In genomic region chr1:192577145-192578140, GRCh38 we compare ENCODE assay signal across 15 cellular contexts. TPM values are rescaled to one million over a fixed set of nuclear protein-coding genes. Genes with fewer than 3 reads are reported as not detected.
DNase-seq lines count a peak whose midpoint lies in the region; ATAC-seq, FAIRE-seq and TF ChIP-seq lines count a peak whose summit lies in the region.
"Had no signal": no experiment of that assay in that cellular context is flagged by ENCODE, and none has a peak within 500 bp of the region (broad histone marks: within the 10 kb centered on the region; RNA-seq: fewer than 3 reads in every experiment).

No MANE protein-coding gene starts in this region.

- H3K4me2 ChIP-seq in GM12878 (ENCODE audit: control insufficient read depth, insufficient read depth) = peak overlapping the region; percentile 59
- H3K4me2 ChIP-seq: GM23338 had no signal

- TF ChIP-seq EP300 in GM12878 (IDR thresholded peaks at IDR 0.05; ENCODE audit: borderline replicate concordance in 1 of 2, control insufficient read depth in 1 of 2, low read depth in 2 of 2, low read length in 2 of 2) = no peak

- H3K9ac ChIP-seq in GM12878 (ENCODE audit: control insufficient read depth, insufficient read depth, low read length) (peak overlapping the region; percentile 25), rectal smooth muscle tissue (ENCODE audit: low read length) (no peak overlapping the region)

- POLR2A ChIA-PET in CD4-positive, alpha-beta memory T cell (lab: Charles Lee; ENCODE audit: partially characterized antibody) = interaction anchor here (0.8 to 3.6 kb wide), 10 partner anchors 37 to 1095 kb away, joined by 3 to 13 read pairs (median 4); partner anchors contain the start of gene UCHL5
- POLR2A ChIA-PET in GM12878 (lab: Charles Lee) = interaction anchor here (0.6 to 5.7 kb wide), 13 partner anchors 15 to 70 kb away, joined by 3 to 34 read pairs (median 3); no protein-coding TSS in a partner anchor

- H3K4me1 ChIP-seq in CD4-positive, alpha-beta memory T cell (ENCODE audit: insufficient read depth, low read length) = peaks cover 75% of the 10 kb centered on the region
- H3K4me1 ChIP-seq in GM12878 (ENCODE audit: control insufficient read depth, insufficient read depth, low read length) = peaks cover 3% of the 10 kb centered on the region; the same call in 1 of the 2 replicates
- peaks cover 8% of the 10 kb centered on the region for H3K4me1 ChIP-seq in rectal smooth muscle tissue (ENCODE audit: control insufficient read depth, insufficient read depth, low read length)

- 95% methylated on average over 2 of the region's 2 CpGs for WGBS in GM12878 (ENCODE audit: insufficient coverage, insufficient replicate concordance, low lambda C conversion rate, missing lambda C conversion rate)

- no TSS peak for BruUV-seq in GM12878 (replicated peaks; lab: Mats Ljungman, UMichigan)

- H3K27ac ChIP-seq in CD4-positive, alpha-beta memory T cell (ENCODE audit: low read depth, low read length) = peak overlapping the region; percentile 56
- H3K27ac ChIP-seq in GM12878 (ENCODE audit: control insufficient read depth, insufficient read depth) = peak overlapping the region; percentile 59; the same call in 1 of the 2 replicates
- H3K27ac ChIP-seq in rectal smooth muscle tissue (ENCODE audit: low read depth, low read length) = peak overlapping the region; percentile 89

- CTCF ChIA-PET in CD4-positive, alpha-beta memory T cell (lab: Charles Lee; ENCODE audit: partially characterized antibody) = interaction anchor here (1.1 to 13.5 kb wide), 7 partner anchors 10 to 102 kb away, joined by 3 to 221 read pairs (median 8); no protein-coding TSS in a partner anchor
- CTCF ChIA-PET in GM12878 (lab: Yijun Ruan, JAX) = interaction anchor here (0.7 to 4.5 kb wide), 10 partner anchors 19 to 442 kb away, joined by 3 to 35 read pairs (median 7); no protein-coding TSS in a partner anchor

- SMC1A ChIA-PET in GM12878 (lab: Charles Lee; ENCODE audit: uncharacterized antibody, unreplicated experiment) = interaction anchor here (0.7 to 13.5 kb wide), 20 partner anchors 9 to 100 kb away, joined by 3 to 175 read pairs (median 8); no protein-coding TSS in a partner anchor

- peaks cover 0 to 11% of the 10 kb centered on the region in 2 donors for H3K36me3 Mint-ChIP-seq in CD4-positive, alpha-beta memory T cell
- H3K36me3 Mint-ChIP-seq: WTC11 had no signal

- H3K4me3 ChIP-seq in CD4-positive, alpha-beta memory T cell (ENCODE audit: low read length in 2 of 2) = peak overlapping the region in 1 of 2 donors; percentile 55
- H3K4me3 ChIP-seq in GM12878 = peak overlapping the region; percentile 63
- peak overlapping the region; percentile 55 for H3K4me3 ChIP-seq in rectal smooth muscle tissue (ENCODE audit: low read length)
- H3K4me3 ChIP-seq: GM23338 had no signal

- H3K79me2 ChIP-seq in GM12878 (ENCODE audit: control insufficient read depth, insufficient read depth, low read length) = peaks cover 40% of the 10 kb centered on the region

- H4K20me1 ChIP-seq in GM12878 (ENCODE audit: control insufficient read depth, insufficient read depth) = no peaks in the 10 kb centered on the region

- DNase-seq in CD4-positive, alpha-beta memory T cell = no peak
- DNase-seq in GM12878 (ENCODE audit: low read depth, low spot score) (no peak), islet precursor cell (no peak)
- DNase-seq: foreskin melanocyte; NCI-H524; SHP77; stimulated activated CD4-positive, alpha-beta T cell treated with anti-CD3 and anti-CD28 coated beads, Interleukin-15, amount 100 ng/mL, for 24 hours had no signal

- no peaks in the 10 kb centered on the region for H3K9me3 ChIP-seq in CD4-positive, alpha-beta memory T cell (ENCODE audit: control insufficient read depth in 1 of 2, low read length in 2 of 2)
- no peaks in the 10 kb centered on the region for H3K9me3 ChIP-seq in GM12878 (replicated peaks; ENCODE audit: control insufficient read depth, insufficient read depth, low read length)

- peaks cover 47 to 66% (median 59%) of the 10 kb centered on the region in 4 donors for H3K4me1 Mint-ChIP-seq in CD4-positive, alpha-beta memory T cell

- TF ChIP-seq RAD21 in GM12878 (IDR thresholded peaks at IDR 0.05; ENCODE audit: insufficient read depth, low read depth, low read length) = no peak

- peak overlapping the region; percentile 52 to 93 (median 71) for H3K4me3 Mint-ChIP-seq in CD4-positive, alpha-beta memory T cell
- H3K4me3 Mint-ChIP-seq: GM23338, WTC11 had no signal

- peak overlapping the region; percentile 60 to 100 (median 93) for H3K27ac Mint-ChIP-seq in CD4-positive, alpha-beta memory T cell
- H3K27ac Mint-ChIP-seq: GM23338, WTC11 had no signal

- no peak for TF ChIP-seq CTCF in GM12878 (IDR thresholded peaks at IDR 0.05 in 2 of 3, conservative IDR thresholded peaks at IDR 0.05 in 1 of 3; ENCODE audit: control insufficient read depth in 2 of 3, extremely low read depth in 1 of 3, insufficient read depth in 1 of 3, low read depth in 3 of 3, low read length in 3 of 3)

- intact Hi-C loops in CD4-positive, alpha-beta memory T cell (cut with micrococcal nuclease) = no loop called here
- intact Hi-C loops in GM12878 (cut with micrococcal nuclease; ENCODE audit: unreplicated experiment) = loop anchor here (5.0 kb wide), 1 partner anchor 545 kb away; the partner anchor contains the start of gene CDC73

- H3K9me3 Mint-ChIP-seq in CD4-positive, alpha-beta memory T cell = no peaks in the 10 kb centered on the region
- H3K9me3 Mint-ChIP-seq: GM23338, WTC11 had no signal

- H2AFZ ChIP-seq in GM12878 (ENCODE audit: control insufficient read depth, low read depth, low read length) = no peak overlapping the region
- H2AFZ ChIP-seq: GM23338 had no signal

- RAD21 ChIA-PET in GM12878 (lab: Charles Lee; ENCODE audit: unreplicated experiment) = interaction anchor here (1.3 to 9.3 kb wide), 14 partner anchors 11 to 71 kb away, joined by 3 to 65 read pairs (median 12); no protein-coding TSS in a partner anchor

- H3K36me3 ChIP-seq in CD4-positive, alpha-beta memory T cell (ENCODE audit: insufficient read depth, low read length) = no peaks in the 10 kb centered on the region
- H3K36me3 ChIP-seq in GM12878 (ENCODE audit: control insufficient read depth in 2 of 2, insufficient read depth in 2 of 2, low read length in 1 of 2) (no peaks in the 10 kb centered on the region), rectal smooth muscle tissue (ENCODE audit: control insufficient read depth, insufficient read depth, low read length) (peaks cover 2% of the 10 kb centered on the region)

- H3K27me3 ChIP-seq in CD4-positive, alpha-beta memory T cell (ENCODE audit: insufficient read depth, low read length) = no peaks in the 10 kb centered on the region
- no peaks in the 10 kb centered on the region for H3K27me3 ChIP-seq in GM12878 (replicated peaks in 1 of 2; ENCODE audit: control insufficient read depth in 2 of 2, insufficient read depth in 2 of 2, low read length in 1 of 2)
- H3K27me3 ChIP-seq in rectal smooth muscle tissue (ENCODE audit: control insufficient read depth, insufficient read depth, low read length) = no peaks in the 10 kb centered on the region

- peak; percentile 0 for ATAC-seq in GM12878
- no peak for ATAC-seq in HG03521 (IDR thresholded peaks at IDR 0.05; ENCODE audit: unreplicated experiment)
- no peak for ATAC-seq in HG03097 (IDR thresholded peaks at IDR 0.05; ENCODE audit: low FRiP score, unreplicated experiment)
- ATAC-seq in HG03196 (IDR thresholded peaks at IDR 0.05; ENCODE audit: unreplicated experiment) = no peak
- ATAC-seq: WTC11 had no signal

- TF ChIP-seq POLR2A in GM18951 (IDR thresholded peaks at IDR 0.05; ENCODE audit: extremely low read depth, insufficient read depth, insufficient read length) (peak; percentile 46), GM12878 (IDR thresholded peaks at IDR 0.05; ENCODE audit: low read depth, low read length) (no peak)

- no peak for FAIRE-seq in GM12878 (lab: Jason Lieb, UNC)

- H3K27me3 Mint-ChIP-seq in CD4-positive, alpha-beta memory T cell = peaks cover 0 to 3% of the 10 kb centered on the region in 2 donors

- in situ Hi-C loops in GM18951 (cut with MboI; ENCODE audit: low sequenced_read_pairs, unreplicated experiment) = no loop called here
- in situ Hi-C loops in GM12878 (cut with MboI) = no loop called here

RNA-seq across cellular contexts. Expression of gene RGS1, which starts 1.9 kb away (rescaled TPM):
- 10 to 100 TPM in 1 of 2 experiments, 1 to 10 TPM in 1; 9.9 to 12.0 TPM for total RNA-seq in CD4-positive, alpha-beta memory T cell
- polyA plus RNA-seq in CD4-positive, alpha-beta memory T cell = 100 to 1,000 TPM in 1 of 2 donors, 10 to 100 TPM in 1; 17.7 to 120 TPM
- total RNA-seq in GM12878 (2013; cell fraction: nucleolus; rRNA removed) = 1,986 and 2,133 TPM in 2 replicates
- 43.7 and 68.1 TPM in 2 replicates for total RNA-seq in GM12878 (2014; rRNA removed)
- total RNA-seq in GM12878 (2014; rRNA removed; fragmentation: Illumina TruSeq; extraction: Trizol) = 61.3 and 76.2 TPM in 2 replicates
- 38.5 and 45.8 TPM in 2 replicates for total RNA-seq in GM12878 (2021)
- 60.0 TPM for polyA plus RNA-seq in GM12878 (2011; ENCODE audit: low read depth)
- 882 and 1,502 TPM in 2 replicates for polyA plus RNA-seq in GM12878 (2011; rRNA removed)
- polyA plus RNA-seq in GM12878 (2011; cell fraction: cytosol; rRNA removed) = 230 and 358 TPM in 2 replicates
- polyA plus RNA-seq in GM12878 (2011; cell fraction: nucleus; rRNA removed) = 346 and 598 TPM in 2 replicates
- 92.1 and 280 TPM in 2 replicates for polyA plus RNA-seq in GM12878 (2012)
- polyA plus RNA-seq in GM12878 (2014; fragmentation: Illumina TruSeq; extraction: Trizol) = 48.2 and 72.9 TPM in 2 replicates
- polyA plus RNA-seq in GM12878 (2014; fragmentation: Nextera tagmentation; extraction: Ambion mirVana) = 10 to 100 TPM; 50.8 to 52.2 TPM
- 26.6 and 38.0 TPM in 2 replicates for polyA plus RNA-seq in GM12878 (2014; rRNA removed)
- 10 to 100 TPM; 20.7 to 21.3 TPM for polyA plus RNA-seq in GM12878 (2016; fragmentation: Nextera tagmentation; extraction: Ambion mirVana)
- 283 and 396 TPM in 2 replicates for polyA minus RNA-seq in GM12878 (2011; rRNA and poly(A)+ RNA removed)
- 140 and 173 TPM in 2 replicates for polyA minus RNA-seq in GM12878 (2011; cell fraction: cytosol; rRNA and poly(A)+ RNA removed)
- 1,153 and 1,417 TPM in 2 replicates for polyA minus RNA-seq in GM12878 (2011; cell fraction: nucleus; rRNA and poly(A)+ RNA removed)
- total RNA-seq: dermis microvascular lymphatic vessel endothelial cell, GM23338 had no signal
- polyA plus RNA-seq: GM23338 had no signal

RNA-seq across cellular contexts. Expression of gene RGS13, which starts 58.5 kb away (rescaled TPM):
- not detected for total RNA-seq in CD4-positive, alpha-beta memory T cell
- polyA plus RNA-seq in CD4-positive, alpha-beta memory T cell = not detected
- 2.9 and 3.3 TPM in 2 replicates for total RNA-seq in GM12878 (2013; cell fraction: nucleolus; rRNA removed)
- 0.23 and 0.33 TPM in 2 replicates for total RNA-seq in GM12878 (2014; rRNA removed)
- 0.28 and 0.36 TPM in 2 replicates for total RNA-seq in GM12878 (2014; rRNA removed; fragmentation: Illumina TruSeq; extraction: Trizol)
- 0.23 and 0.29 TPM in 2 replicates for total RNA-seq in GM12878 (2021)
- 0.17 TPM for polyA plus RNA-seq in GM12878 (2011; ENCODE audit: low read depth)
- 16.0 and 33.6 TPM in 2 replicates for polyA plus RNA-seq in GM12878 (2011; rRNA removed)
- 2.7 and 2.9 TPM in 2 replicates for polyA plus RNA-seq in GM12878 (2011; cell fraction: cytosol; rRNA removed)
- polyA plus RNA-seq in GM12878 (2011; cell fraction: nucleus; rRNA removed) = 19.3 and 26.7 TPM in 2 replicates
- polyA plus RNA-seq in GM12878 (2012) = 0.41 and 0.52 TPM in 2 replicates
- 0.35 and 0.63 TPM in 2 replicates for polyA plus RNA-seq in GM12878 (2014; fragmentation: Illumina TruSeq; extraction: Trizol)
- polyA plus RNA-seq in GM12878 (2014; fragmentation: Nextera tagmentation; extraction: Ambion mirVana) = under 1 TPM; 0.66 to 0.77 TPM
- 0.16 and 0.36 TPM in 2 replicates for polyA plus RNA-seq in GM12878 (2014; rRNA removed)
- under 1 TPM in 1 of 2 experiments, not detected in 1; 0.26 TPM for polyA plus RNA-seq in GM12878 (2016; fragmentation: Nextera tagmentation; extraction: Ambion mirVana)
- polyA minus RNA-seq in GM12878 (2011; rRNA and poly(A)+ RNA removed) = 6.7 and 7.0 TPM in 2 replicates
- 1.1 and 1.5 TPM in 2 replicates for polyA minus RNA-seq in GM12878 (2011; cell fraction: cytosol; rRNA and poly(A)+ RNA removed)
- polyA minus RNA-seq in GM12878 (2011; cell fraction: nucleus; rRNA and poly(A)+ RNA removed) = 14.4 and 18.1 TPM in 2 replicates
- total RNA-seq: dermis microvascular lymphatic vessel endothelial cell, GM23338, WTC11 had no signal
- polyA plus RNA-seq: GM23338 had no signal
